5 cellular contexts compared by ENCODE assay signal in genomic region chr17:19125289-19125688, GRCh38. TPM values are rescaled to one million over a fixed set of nuclear protein-coding genes. Genes with fewer than 3 reads are reported as not detected.
"Had no signal": no experiment of that assay in that cellular context is flagged by ENCODE, and none has a peak within 500 bp of the region (broad histone marks: within the 10 kb centered on the region; RNA-seq: fewer than 3 reads in every experiment).

No MANE protein-coding gene starts in this region.

RNA-seq across cellular contexts. Expression of gene GRAPL, which starts 2.1 kb away (rescaled TPM):
- total RNA-seq: hepatocyte, kidney epithelial cell, occipital lobe, osteocyte, vagina had no signal
- polyA plus RNA-seq: hepatocyte had no signal
